In genomic region chr21:42784276-42784675, GRCh38 we compare ENCODE assay signal across 10 cellular contexts.
DNase-seq lines count a peak whose midpoint lies in the region; ATAC-seq and TF ChIP-seq lines count a peak whose summit lies in the region.
"Had no signal": no experiment of that assay in that cellular context is flagged by ENCODE, and none has a peak within 500 bp of the region (broad histone marks: within the 10 kb centered on the region; RNA-seq: fewer than 3 reads in every experiment).

No MANE protein-coding gene starts in this region.

- H3K27ac Mint-ChIP-seq in CD8-positive, alpha-beta T cell: peak overlapping the region; percentile 99
- peak overlapping the region; percentile 95 for H3K27ac Mint-ChIP-seq in T-helper 2 cell treated with Interferon-gamma antibody and Interleukin-4, amounts not matched to agents 5 μg/mL and 100 μg/mL, for 36 hours

- no peaks in the 10 kb centered on the region for H4K20me1 ChIP-seq in osteoblast (ENCODE audit: insufficient read depth, low read length)

- peak overlapping the region; percentile 91 for H3K27ac ChIP-seq in CD8-positive, alpha-beta T cell (ENCODE audit: low read depth, low read length)
- H3K27ac ChIP-seq in gastroesophageal sphincter (peak overlapping the region in 3 of 4 donors; percentile 48 to 59 (median 59)), osteoblast (ENCODE audit: low read depth, low read length) (no peak overlapping the region)

- no peak for TF ChIP-seq POLR2A in gastroesophageal sphincter (IDR thresholded peaks at IDR 0.05)

- intact Hi-C loops in CD8-positive, alpha-beta T cell (cut with DNase I, micrococcal nuclease): loop anchor here in 1 of 2 experiments (2.0 kb wide), 2 partner anchors 37 to 45 kb away; no protein-coding TSS in a partner anchor

- H3K9me3 Mint-ChIP-seq in CD8-positive, alpha-beta T cell: peaks cover 4% of the 10 kb centered on the region
- no peaks in the 10 kb centered on the region for H3K9me3 Mint-ChIP-seq in T-helper 2 cell treated with Interferon-gamma antibody and Interleukin-4, amounts not matched to agents 5 μg/mL and 100 μg/mL, for 36 hours

- TF ChIP-seq EP300 in gastroesophageal sphincter (IDR thresholded peaks at IDR 0.05): no peak

- no peaks in the 10 kb centered on the region for H3K27me3 Mint-ChIP-seq in CD8-positive, alpha-beta T cell (ENCODE audit: low read depth)
- peaks cover 38% of the 10 kb centered on the region for H3K27me3 Mint-ChIP-seq in T-helper 2 cell treated with Interferon-gamma antibody and Interleukin-4, amounts not matched to agents 5 μg/mL and 100 μg/mL, for 36 hours (ENCODE audit: low read depth)

- no peak overlapping the region for H3K4me2 ChIP-seq in osteoblast (ENCODE audit: insufficient read depth, low read length)

- H3K4me1 ChIP-seq in CD8-positive, alpha-beta T cell (ENCODE audit: insufficient read depth, low read length): peaks cover 44% of the 10 kb centered on the region
- H3K4me1 ChIP-seq in gastroesophageal sphincter (peaks cover 0 to 19% (median 5%) of the 10 kb centered on the region in 3 donors), osteoblast (ENCODE audit: insufficient read depth, low read length) (no peaks in the 10 kb centered on the region)

- H3K9me3 ChIP-seq in CD8-positive, alpha-beta T cell (ENCODE audit: low read length): no peaks in the 10 kb centered on the region
- no peaks in the 10 kb centered on the region for H3K9me3 ChIP-seq in gastroesophageal sphincter
- H3K9me3 ChIP-seq in osteoblast (ENCODE audit: low read depth, low read length): no peaks in the 10 kb centered on the region

- H3K27me3 ChIP-seq in CD8-positive, alpha-beta T cell (ENCODE audit: insufficient read depth, low read length): no peaks in the 10 kb centered on the region
- peaks cover 62% of the 10 kb centered on the region for H3K27me3 ChIP-seq in gastroesophageal sphincter
- peaks cover 36% of the 10 kb centered on the region for H3K27me3 ChIP-seq in osteoblast (ENCODE audit: insufficient read depth, low read length)

- no peaks in the 10 kb centered on the region for H3K36me3 Mint-ChIP-seq in CD8-positive, alpha-beta T cell
- no peaks in the 10 kb centered on the region for H3K36me3 Mint-ChIP-seq in T-helper 2 cell treated with Interferon-gamma antibody and Interleukin-4, amounts not matched to agents 5 μg/mL and 100 μg/mL, for 36 hours (ENCODE audit: low read depth)

- POLR2A ChIA-PET in CD8-positive, alpha-beta T cell (lab: Charles Lee): interaction anchor here (0.9 to 4.6 kb wide), 4 partner anchors 38 to 136 kb away, joined by 3 to 47 read pairs (median 4); partner anchors contain the start of genes NDUFV3 and PDE9A

- no peak overlapping the region for H2AFZ ChIP-seq in osteoblast (ENCODE audit: low read length)

- no peaks in the 10 kb centered on the region for H3K79me2 ChIP-seq in osteoblast (ENCODE audit: insufficient read depth, low read length)

- CTCF ChIA-PET in CD8-positive, alpha-beta T cell (lab: Charles Lee): interaction anchor here (1.3 to 1.6 kb wide), 2 partner anchors 33 to 49 kb away, joined by 3 to 4 read pairs; no protein-coding TSS in a partner anchor

- no peak for TF ChIP-seq CTCF in CD8-positive, alpha-beta T cell (IDR thresholded peaks at IDR 0.05)
- TF ChIP-seq CTCF in gastroesophageal sphincter (IDR thresholded peaks at IDR 0.05) (no peak), osteoblast (IDR thresholded peaks at IDR 0.05; ENCODE audit: extremely low read depth, low read depth, low read length) (no peak)

- H3K36me3 ChIP-seq in CD8-positive, alpha-beta T cell (ENCODE audit: insufficient read depth, low read length): no peaks in the 10 kb centered on the region
- H3K36me3 ChIP-seq in gastroesophageal sphincter (no peaks in the 10 kb centered on the region), osteoblast (ENCODE audit: insufficient read depth, low read length) (no peaks in the 10 kb centered on the region)

- H3K4me3 Mint-ChIP-seq in CD8-positive, alpha-beta T cell: peak overlapping the region; percentile 75
- H3K4me3 Mint-ChIP-seq in T-helper 2 cell treated with Interferon-gamma antibody and Interleukin-4, amounts not matched to agents 5 μg/mL and 100 μg/mL, for 36 hours: peak overlapping the region; percentile 80

- H3K4me1 Mint-ChIP-seq in CD8-positive, alpha-beta T cell (ENCODE audit: low read depth): peaks cover 55% of the 10 kb centered on the region
- H3K4me1 Mint-ChIP-seq in T-helper 2 cell treated with Interferon-gamma antibody and Interleukin-4, amounts not matched to agents 5 μg/mL and 100 μg/mL, for 36 hours (ENCODE audit: low read depth): peaks cover 39% of the 10 kb centered on the region

- peak; percentile 25 for ATAC-seq in CD8-positive, alpha-beta T cell
- peak; percentile 68 for ATAC-seq in gastroesophageal sphincter
- ATAC-seq in GM18502 (IDR thresholded peaks at IDR 0.05; ENCODE audit: poor library complexity, unreplicated experiment): no peak

- peak overlapping the region; percentile 55 for H3K4me3 ChIP-seq in CD8-positive, alpha-beta T cell (ENCODE audit: low read depth, low read length)
- H3K4me3 ChIP-seq in gastroesophageal sphincter (no peak overlapping the region), osteoblast (ENCODE audit: insufficient read depth, low read length) (no peak overlapping the region)

- DNase-seq in CD8-positive, alpha-beta T cell: peak in 2 of 7 experiments; percentile 14 to 26
- no peak for DNase-seq in T-helper 2 cell treated with Interferon-gamma antibody and Interleukin-4, amounts not matched to agents 5 μg/mL and 100 μg/mL, for 36 hours (ENCODE audit: low spot score)
- peak; percentile 65 for DNase-seq in osteoblast (ENCODE audit: insufficient read length, low spot score, missing footprints)
- no peak for DNase-seq in nucleus accumbens (lab: John Stamatoyannopoulos, UW)
- DNase-seq in NCI-H2171 (lab: John Stamatoyannopoulos, UW): no peak
- DNase-seq in NOMO-1 treated with DMSO at 0.1 percent for 48 hours (lab: John Stamatoyannopoulos, UW; ENCODE audit: unreplicated experiment): no peak
- DNase-seq: DMS153, NCI-H1694 treated with DMSO at 0.1 percent for 48 hours had no signal

- WGBS in gastroesophageal sphincter (ENCODE audit: low coverage in 1 of 2), 2 donors: 60 to 70% methylated on average over 1 to 5 of the region's 8 CpGs
